24 cellular contexts compared by ENCODE assay signal in genomic region chr9:126527109-126527825, GRCh38.
"Had no signal": no experiment of that assay in that cellular context is flagged by ENCODE, and none has a peak within 500 bp of the region (broad histone marks: within the 10 kb centered on the region; RNA-seq: fewer than 3 reads in every experiment).

No MANE protein-coding gene starts in this region.

- H3K27me3 ChIP-seq: ascending aorta had no signal

- H3K4me3 Mint-ChIP-seq: activated naive CD4-positive, alpha-beta T cell treated with anti-CD3 and anti-CD28 coated beads, Interleukin-2, amount 50 U/mL, for 24 hours; memory B cell; neural crest cell had no signal

- DNase-seq: activated CD4-positive, alpha-beta T cell treated with anti-CD3 and anti-CD28 coated beads for 1 hour; activated CD4-positive, alpha-beta T cell treated with anti-CD3 and anti-CD28 coated beads, Interleukin-2, amount 50 U/mL, for 4 hours; activated gamma-delta T cell; cerebellar nuclear complex; effector CD8-positive, alpha-beta T cell; mucosa of descending colon; naive B cell; stimulated activated CD4-positive, alpha-beta T cell treated with anti-CD3 and anti-CD28 coated beads, Interleukin-12 subunit alpha, Interleukin-12 subunit beta, amount 100 ng/mL, for 4 hours; stimulated activated CD4-positive, alpha-beta T cell treated with anti-CD3 and anti-CD28 coated beads, Interleukin-1b, Interleukin-23, amount 100 ng/mL, for 48 hours; stimulated activated CD8-positive, alpha-beta memory T cell treated with anti-CD3 and anti-CD28 coated beads, Interleukin-4, amount 100 ng/mL, for 48 hours; stimulated activated naive CD4-positive, alpha-beta T cell treated with Interleukin-2 at 50 U/mL for 16 hours; substantia nigra; SW 1271; tibial artery; uterus; WERI-Rb-1 had no signal

- H3K4me3 ChIP-seq: ascending aorta, esophagus muscularis mucosa, left lung, mucosa of descending colon, tibial artery, uterus had no signal

- H3K27me3 Mint-ChIP-seq: memory B cell had no signal

- H3K27ac ChIP-seq: ascending aorta, esophagus muscularis mucosa, left lung, parathyroid adenoma, tibial artery, uterus, WERI-Rb-1 had no signal

- H3K27ac Mint-ChIP-seq: activated naive CD4-positive, alpha-beta T cell treated with anti-CD3 and anti-CD28 coated beads, Interleukin-2, amount 50 U/mL, for 24 hours; memory B cell had no signal

- H3K9ac ChIP-seq: parathyroid adenoma had no signal

- H3K36me3 Mint-ChIP-seq: activated naive CD4-positive, alpha-beta T cell treated with anti-CD3 and anti-CD28 coated beads, Interleukin-2, amount 50 U/mL, for 24 hours; memory B cell; naive B cell had no signal

- FAIRE-seq: endothelial cell of umbilical vein had no signal

- H3K9me3 ChIP-seq: ascending aorta, esophagus muscularis mucosa, left lung, mucosa of descending colon, tibial artery, uterus had no signal

- H3K4me1 ChIP-seq: ascending aorta, parathyroid adenoma, uterus had no signal

- H3K36me3 ChIP-seq: ascending aorta, esophagus muscularis mucosa, left lung, tibial artery, uterus, WERI-Rb-1 had no signal

- ATAC-seq: left lung, mucosa of descending colon had no signal

- H3K9me3 Mint-ChIP-seq: activated naive CD4-positive, alpha-beta T cell treated with anti-CD3 and anti-CD28 coated beads, Interleukin-2, amount 50 U/mL, for 24 hours; memory B cell; naive B cell; neural crest cell had no signal
